Comparison of ENCODE assay signal across 11 cellular contexts in the genomic region with DNA sequence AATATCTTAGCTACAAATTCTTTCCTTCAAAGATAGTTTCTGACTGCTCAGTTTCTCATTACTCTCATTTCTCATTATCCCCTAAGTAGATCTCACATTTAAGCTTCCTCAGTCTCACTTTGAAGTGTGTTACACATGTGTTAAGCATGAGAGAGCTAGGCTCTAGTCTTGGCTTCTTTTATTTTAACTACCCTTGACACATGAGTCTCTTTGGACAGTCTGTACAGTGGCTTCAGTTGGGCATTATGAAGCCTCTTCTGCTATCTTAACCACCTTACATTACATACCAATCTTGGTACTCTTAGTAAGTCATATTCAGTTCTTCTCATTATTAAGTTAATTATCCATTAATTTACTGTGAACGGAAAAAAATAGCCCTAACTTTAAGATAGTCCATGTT.
DNase-seq lines count a peak whose midpoint lies in the region; ATAC-seq and TF ChIP-seq lines count a peak whose summit lies in the region.
"Had no signal": no experiment of that assay in that cellular context is flagged by ENCODE, and none has a peak within 500 bp of the region (broad histone marks: within the 10 kb centered on the region; RNA-seq: fewer than 3 reads in every experiment).

No MANE protein-coding gene starts in this region.

- peak overlapping the region; percentile 30 for H3K27ac Mint-ChIP-seq in neural crest cell (ENCODE audit: unreplicated experiment)

- TF ChIP-seq CTCF in left ventricle myocardium inferior (IDR thresholded peaks at IDR 0.05; ENCODE audit: borderline replicate concordance) (no peak), right atrium auricular region (IDR thresholded peaks at IDR 0.05) (no peak), neural crest cell (conservative IDR thresholded peaks at IDR 0.05) (no peak)

- DNase-seq in left ventricle myocardium inferior (no peak), right atrium auricular region (ENCODE audit: low spot score) (no peak), left kidney (ENCODE audit: low read depth, low spot score) (peak; percentile 7), neural crest cell (ENCODE audit: low read depth, low spot score) (no peak), DMS 273 treated with DMSO at 0.1 percent for 48 hours (lab: John Stamatoyannopoulos, UW) (no peak)
- no peak for DNase-seq in stimulated activated naive CD8-positive, alpha-beta T cell treated with anti-CD3 and anti-CD28 coated beads, Interleukin-15, Interleukin-2, amounts not matched to agents 100 U/mL and 50 U/mL, for 24 hours
- DNase-seq: C1 segment of cervical spinal cord; CD4-positive, alpha-beta memory T cell; DMS153; DND-41; H7 had no signal

- peak overlapping the region; percentile 7 for H3K27ac ChIP-seq in left ventricle myocardium inferior (replicated peaks)
- no peak overlapping the region for H3K27ac ChIP-seq in right atrium auricular region

- no peaks in the 10 kb centered on the region for H3K9me3 ChIP-seq in left ventricle myocardium inferior (replicated peaks)
- no peaks in the 10 kb centered on the region for H3K9me3 ChIP-seq in right atrium auricular region

- H3K4me1 Mint-ChIP-seq in neural crest cell, result no peaks in the 10 kb centered on the region

- no peak overlapping the region for H3K4me3 Mint-ChIP-seq in neural crest cell
- H3K4me3 Mint-ChIP-seq: CD4-positive, alpha-beta memory T cell had no signal

- H3K4me3 ChIP-seq in left ventricle myocardium inferior, result no peak overlapping the region
- no peak overlapping the region for H3K4me3 ChIP-seq in right atrium auricular region

- H3K36me3 Mint-ChIP-seq in neural crest cell (ENCODE audit: low read depth), result peaks cover 7% of the 10 kb centered on the region

- intact Hi-C loops in left ventricle myocardium inferior (cut with micrococcal nuclease), result no loop called here

- H3K36me3 ChIP-seq in left ventricle myocardium inferior (no peaks in the 10 kb centered on the region), right atrium auricular region (no peaks in the 10 kb centered on the region)

- H3K9me3 Mint-ChIP-seq in neural crest cell, result peaks cover 8% of the 10 kb centered on the region

- H3K4me1 ChIP-seq in left ventricle myocardium inferior (peaks cover 3% of the 10 kb centered on the region), right atrium auricular region (no peaks in the 10 kb centered on the region)

- no peaks in the 10 kb centered on the region for H3K27me3 Mint-ChIP-seq in neural crest cell (ENCODE audit: low read depth)
- H3K27me3 Mint-ChIP-seq: CD4-positive, alpha-beta memory T cell had no signal

- no peak for ATAC-seq in stimulated activated naive CD8-positive, alpha-beta T cell treated with anti-CD3 and anti-CD28 coated beads, Interleukin-15, Interleukin-2, amounts not matched to agents 100 U/mL and 50 U/mL, for 24 hours

- H3K27me3 ChIP-seq in left ventricle myocardium inferior (ENCODE audit: low read depth) (no peaks in the 10 kb centered on the region), right atrium auricular region (no peaks in the 10 kb centered on the region)
